In the genomic region with DNA sequence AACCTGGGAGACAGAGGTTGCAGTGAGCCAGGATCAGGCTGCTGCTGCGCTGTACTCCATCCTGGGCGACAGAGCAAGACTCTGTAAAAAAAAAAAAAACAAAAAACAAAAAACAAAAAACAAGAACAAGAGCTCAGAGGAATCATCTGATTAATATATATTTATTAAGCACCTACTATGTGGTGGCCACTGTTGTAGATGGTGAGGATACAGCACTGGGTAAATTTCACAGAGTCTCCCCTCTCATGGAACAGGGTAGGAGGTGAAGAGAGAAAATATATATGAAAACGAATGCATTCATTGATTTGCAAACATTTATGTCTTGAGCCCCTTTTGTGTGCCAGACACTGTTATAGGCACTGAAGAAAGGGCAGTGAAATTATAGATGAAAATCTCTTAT, we compare ENCODE assay signal across 18 cellular contexts. TPM values are rescaled to one million over a fixed set of nuclear protein-coding genes. Genes with fewer than 3 reads are reported as not detected.
DNase-seq lines count a peak whose midpoint lies in the region; ATAC-seq and TF ChIP-seq lines count a peak whose summit lies in the region.
"Had no signal": no experiment of that assay in that cellular context is flagged by ENCODE, and none has a peak within 500 bp of the region (broad histone marks: within the 10 kb centered on the region; RNA-seq: fewer than 3 reads in every experiment).

No MANE protein-coding gene starts in this region.

- H3K9ac ChIP-seq in parathyroid adenoma, result no peak overlapping the region

- H3K27me3 ChIP-seq in CD4-positive, CD25-positive, alpha-beta regulatory T cell (ENCODE audit: control insufficient read depth, insufficient read depth, low read length), result no peaks in the 10 kb centered on the region
- no peaks in the 10 kb centered on the region for H3K27me3 ChIP-seq in parathyroid adenoma (ENCODE audit: control insufficient read depth, insufficient read depth, low read length)
- H3K27me3 ChIP-seq: SJSA1 had no signal

- H3K4me1 ChIP-seq in CD4-positive, CD25-positive, alpha-beta regulatory T cell (ENCODE audit: control insufficient read depth, insufficient read depth, low read length, poor library complexity, severe bottlenecking), result peaks cover 7% of the 10 kb centered on the region
- H3K4me1 ChIP-seq in HEK293 (ENCODE audit: control insufficient read depth, insufficient read depth, low read length) (peaks cover 16% of the 10 kb centered on the region), parathyroid adenoma (peaks cover 16% of the 10 kb centered on the region)

- no peak overlapping the region for H2AFZ ChIP-seq in parathyroid adenoma

- no peak overlapping the region for H3K4me2 ChIP-seq in parathyroid adenoma (ENCODE audit: low read length)

- no peaks in the 10 kb centered on the region for H3K9me3 Mint-ChIP-seq in CD4-positive, CD25-positive, alpha-beta regulatory T cell
- no peaks in the 10 kb centered on the region for H3K9me3 Mint-ChIP-seq in dendritic cell treated with granulocyte-macrophage colony-stimulating factor and Interleukin-4, amounts not matched to agents 40 ng/mL and 50 ng/mL, for 4 days
- H3K9me3 Mint-ChIP-seq: activated T-cell treated with anti-CD3 and anti-CD28 coated beads, Interleukin-2, amount 50 U/mL, for 24 hours had no signal

- TF ChIP-seq CTCF in HEK293 (tag by site-specific recombination; IDR thresholded peaks at IDR 0.05) (no peak), parathyroid adenoma (IDR thresholded peaks at IDR 0.05) (no peak)

- H3K9me3 ChIP-seq in CD4-positive, CD25-positive, alpha-beta regulatory T cell (ENCODE audit: control insufficient read depth in 2 of 2, low read length in 2 of 2), result no peaks in the 10 kb centered on the region
- H3K9me3 ChIP-seq in HEK293 (ENCODE audit: control insufficient read depth, insufficient read depth, low read depth, low read length) (no peaks in the 10 kb centered on the region), parathyroid adenoma (ENCODE audit: control insufficient read depth, low read length) (no peaks in the 10 kb centered on the region)
- H3K9me3 ChIP-seq: SJSA1, thoracic aorta had no signal

- peak overlapping the region in 3 of 4 donors; percentile 0 to 88 (median 27) for H3K4me3 Mint-ChIP-seq in CD4-positive, CD25-positive, alpha-beta regulatory T cell
- no peak overlapping the region for H3K4me3 Mint-ChIP-seq in dendritic cell treated with granulocyte-macrophage colony-stimulating factor and Interleukin-4, amounts not matched to agents 40 ng/mL and 50 ng/mL, for 4 days
- H3K4me3 Mint-ChIP-seq: activated naive CD8-positive, alpha-beta T cell; activated T-cell treated with anti-CD3 and anti-CD28 coated beads, Interleukin-2, amount 50 U/mL, for 24 hours had no signal

- intact Hi-C loops in dendritic cell treated with granulocyte-macrophage colony-stimulating factor and Interleukin-4, amounts not matched to agents 40 ng/mL and 50 ng/mL, for 4 days (cut with micrococcal nuclease), result no loop called here

- H3K27ac ChIP-seq in CD4-positive, CD25-positive, alpha-beta regulatory T cell (ENCODE audit: insufficient read depth, low read length, poor library complexity, severe bottlenecking), result no peak overlapping the region
- H3K27ac ChIP-seq in HEK293 (ENCODE audit: extremely low read depth, low read depth, low read length) (peak overlapping the region; percentile 24; the same call in 1 of the 2 replicates), parathyroid adenoma (peak overlapping the region; percentile 100)
- H3K27ac ChIP-seq: SJSA1 had no signal

- H3K4me3 ChIP-seq in CD4-positive, CD25-positive, alpha-beta regulatory T cell (ENCODE audit: low read depth, low read length), result no peak overlapping the region
- H3K4me3 ChIP-seq in HEK293 (ENCODE audit: low read depth, low read length) (no peak overlapping the region), parathyroid adenoma (ENCODE audit: low read depth, low read length) (no peak overlapping the region)
- H3K4me3 ChIP-seq: SJSA1, thoracic aorta had no signal

- H3K36me3 Mint-ChIP-seq in CD4-positive, CD25-positive, alpha-beta regulatory T cell, result no peaks in the 10 kb centered on the region
- no peaks in the 10 kb centered on the region for H3K36me3 Mint-ChIP-seq in dendritic cell treated with granulocyte-macrophage colony-stimulating factor and Interleukin-4, amounts not matched to agents 40 ng/mL and 50 ng/mL, for 4 days (ENCODE audit: low read depth)
- H3K36me3 Mint-ChIP-seq: activated naive CD8-positive, alpha-beta T cell had no signal

- H3K4me1 Mint-ChIP-seq in CD4-positive, CD25-positive, alpha-beta regulatory T cell, result peaks cover 0 to 19% (median 5%) of the 10 kb centered on the region in 4 donors
- H3K4me1 Mint-ChIP-seq in dendritic cell treated with granulocyte-macrophage colony-stimulating factor and Interleukin-4, amounts not matched to agents 40 ng/mL and 50 ng/mL, for 4 days (ENCODE audit: low read depth), result peaks cover 42% of the 10 kb centered on the region

- POLR2A ChIA-PET in HEK293 (lab: Yijun Ruan, JAX), result interaction anchor here (0.9 to 17.1 kb wide), 3 partner anchors 7 to 34 kb away, joined by 4 to 428 read pairs (median 102); partner anchors contain the start of genes BLVRB, SERTAD1 and SERTAD3

- no peak overlapping the region for H3K27ac Mint-ChIP-seq in CD4-positive, CD25-positive, alpha-beta regulatory T cell
- H3K27ac Mint-ChIP-seq in dendritic cell treated with granulocyte-macrophage colony-stimulating factor and Interleukin-4, amounts not matched to agents 40 ng/mL and 50 ng/mL, for 4 days, result peak overlapping the region; percentile 97
- H3K27ac Mint-ChIP-seq: activated naive CD8-positive, alpha-beta T cell; activated T-cell treated with anti-CD3 and anti-CD28 coated beads, Interleukin-2, amount 50 U/mL, for 24 hours had no signal

- H3K27me3 Mint-ChIP-seq in CD4-positive, CD25-positive, alpha-beta regulatory T cell, result peaks cover 9% of the 10 kb centered on the region
- H3K27me3 Mint-ChIP-seq in dendritic cell treated with granulocyte-macrophage colony-stimulating factor and Interleukin-4, amounts not matched to agents 40 ng/mL and 50 ng/mL, for 4 days, result no peaks in the 10 kb centered on the region
- H3K27me3 Mint-ChIP-seq: activated naive CD8-positive, alpha-beta T cell; activated T-cell treated with anti-CD3 and anti-CD28 coated beads, Interleukin-2, amount 50 U/mL, for 24 hours had no signal

- no peaks in the 10 kb centered on the region for H3K36me3 ChIP-seq in CD4-positive, CD25-positive, alpha-beta regulatory T cell (ENCODE audit: control insufficient read depth, insufficient read depth, low read length)
- H3K36me3 ChIP-seq in HEK293 (ENCODE audit: control insufficient read depth in 2 of 2, insufficient read depth in 1 of 2, low read length in 2 of 2) (no peaks in the 10 kb centered on the region; a peak in 1 of 3 replicates), parathyroid adenoma (ENCODE audit: control insufficient read depth, insufficient read depth, low read length) (no peaks in the 10 kb centered on the region)
- H3K36me3 ChIP-seq: SJSA1, thoracic aorta had no signal

- no peaks in the 10 kb centered on the region for H3K79me2 ChIP-seq in parathyroid adenoma

- no peak for ATAC-seq in CD4-positive, CD25-positive, alpha-beta regulatory T cell (ENCODE audit: low read depth in 2 of 2)
- ATAC-seq in GM18858 (IDR thresholded peaks at IDR 0.05; ENCODE audit: unreplicated experiment), result no peak
- ATAC-seq: activated CD4-positive, CD25-positive, alpha-beta regulatory T cell treated with anti-CD3 and anti-CD28 coated beads, Interleukin-2, amount 50 U/mL, for 24 hours had no signal

- CTCF ChIA-PET in HEK293 (lab: Yijun Ruan, JAX), result interaction anchor here (0.5 to 3.0 kb wide), 7 partner anchors 11 to 203 kb away, joined by 3 to 21 read pairs (median 4); no protein-coding TSS in a partner anchor

- DNase-seq in CD4-positive, CD25-positive, alpha-beta regulatory T cell, result no peak
- DNase-seq in GM03348 (ENCODE audit: low spot score) (no peak), ureter (ENCODE audit: low spot score) (no peak), CD1c-positive myeloid dendritic cell (ENCODE audit: extremely low spot score) (no peak)
- DNase-seq: activated T-cell treated with anti-CD3 and anti-CD28 coated beads, Interleukin-2, amount 50 U/mL, for 24 hours; DMS79 treated with DMSO at 0.1 percent for 48 hours; KG1; NCI-H187; NCI-H2227 treated with DMSO at 0.1 percent for 48 hours; NCI-H748 treated with DMSO at 0.1 percent for 48 hours had no signal

TF ChIP-seq in HEK293, 187 proteins besides CTCF, POLR2A, EP300 and RAD21 (continues in another document):
- TF ChIP-seq, protein P1, sequence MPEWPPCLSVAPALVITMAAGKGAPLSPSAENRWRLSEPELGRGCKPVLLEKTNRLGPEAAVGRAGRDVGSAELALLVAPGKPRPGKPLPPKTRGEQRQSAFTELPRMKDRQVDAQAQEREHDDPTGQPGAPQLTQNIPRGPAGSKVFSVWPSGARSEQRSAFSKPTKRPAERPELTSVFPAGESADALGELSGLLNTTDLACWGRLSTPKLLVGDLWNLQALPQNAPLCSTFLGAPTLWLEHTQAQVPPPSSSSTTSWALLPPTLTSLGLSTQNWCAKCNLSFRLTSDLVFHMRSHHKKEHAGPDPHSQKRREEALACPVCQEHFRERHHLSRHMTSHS (tag by site-specific recombination; IDR thresholded peaks at IDR 0.05), result no peak
- TF ChIP-seq PBX3 (CRISPR knock-in tag; IDR thresholded peaks at IDR 0.05) (no peak), ZNF391 (tag by site-specific recombination; IDR thresholded peaks at IDR 0.05; ENCODE audit: borderline replicate concordance, low read depth) (no peak), ZNF501 (tag by site-specific recombination; IDR thresholded peaks at IDR 0.05) (no peak)

RNA-seq across cellular contexts. Expression of gene SERTAD1, which starts 5.9 kb away (rescaled TPM):
- 17.0 TPM for total RNA-seq in CD4-positive, CD25-positive, alpha-beta regulatory T cell
- 1 to 10 TPM; 5.5 to 8.5 (median 5.9) TPM for polyA plus RNA-seq in CD4-positive, CD25-positive, alpha-beta regulatory T cell
- 8.9 TPM for total RNA-seq in ureter

RNA-seq across cellular contexts. Expression of gene SERTAD3, which starts 12.4 kb away (rescaled TPM):
- 19.5 TPM for total RNA-seq in CD4-positive, CD25-positive, alpha-beta regulatory T cell
- 1 to 10 TPM; 3.1 to 7.6 (median 6.3) TPM for polyA plus RNA-seq in CD4-positive, CD25-positive, alpha-beta regulatory T cell
- 34.3 TPM for total RNA-seq in ureter

RNA-seq across cellular contexts. Expression of gene PRX, which starts 18.5 kb away (rescaled TPM):
- 1.3 TPM for total RNA-seq in CD4-positive, CD25-positive, alpha-beta regulatory T cell
- under 1 TPM in 3 of 4 donors, not detected in 1; 0.08 to 0.55 (median 0.22) TPM for polyA plus RNA-seq in CD4-positive, CD25-positive, alpha-beta regulatory T cell
- 3.2 TPM for total RNA-seq in ureter

RNA-seq across cellular contexts. Expression of gene BLVRB, which starts 33.8 kb away (rescaled TPM):
- total RNA-seq in CD4-positive, CD25-positive, alpha-beta regulatory T cell, result 6.2 TPM
- polyA plus RNA-seq in CD4-positive, CD25-positive, alpha-beta regulatory T cell, result 10 to 100 TPM; 19.1 to 48.6 (median 24.1) TPM
- total RNA-seq in ureter, result 62.6 TPM

RNA-seq across cellular contexts. Expression of gene SPTBN4, which starts 35.1 kb away (rescaled TPM):
- total RNA-seq in CD4-positive, CD25-positive, alpha-beta regulatory T cell, result not detected
- not detected for polyA plus RNA-seq in CD4-positive, CD25-positive, alpha-beta regulatory T cell
- 2.6 TPM for total RNA-seq in ureter
